ENCODE assay signal across 1 cellular context in the genomic region with DNA sequence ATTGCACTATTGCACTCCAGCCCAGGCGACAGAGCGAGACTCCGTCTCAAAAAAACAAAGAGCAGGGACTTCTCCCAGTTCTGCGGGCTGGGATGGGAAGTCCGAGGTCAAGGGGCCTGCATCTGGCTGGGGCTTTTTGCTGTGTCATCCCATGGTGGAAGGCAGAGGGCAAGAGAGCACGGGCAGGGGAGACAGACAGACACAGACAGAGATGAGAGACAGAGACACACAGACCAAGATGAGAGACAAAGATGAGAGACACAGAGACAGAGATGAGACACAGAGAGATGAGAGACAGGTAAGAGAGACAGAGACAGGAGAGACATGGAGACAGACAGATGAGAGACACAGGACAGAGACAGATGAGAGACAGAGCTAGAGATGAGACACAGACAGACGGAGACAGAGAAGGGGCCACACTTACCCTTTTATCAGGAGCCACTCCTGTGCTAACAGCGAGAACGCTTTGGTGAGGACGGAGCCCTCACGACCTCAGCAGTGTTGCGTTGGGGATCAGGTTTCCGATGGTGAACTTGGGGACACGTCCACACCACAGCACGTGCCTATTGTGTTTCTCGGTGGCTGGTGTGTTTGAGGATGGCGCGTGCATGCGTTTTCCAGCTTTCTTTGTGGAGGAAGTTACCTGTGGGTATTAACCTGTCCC.
TF ChIP-seq lines count a peak whose summit lies in the region.

No MANE protein-coding gene starts in this region.

TF ChIP-seq in K562, 482 proteins besides CTCF, POLR2A, EP300 and RAD21 (continued from another document and continues in another):
- TF ChIP-seq, protein P1, sequence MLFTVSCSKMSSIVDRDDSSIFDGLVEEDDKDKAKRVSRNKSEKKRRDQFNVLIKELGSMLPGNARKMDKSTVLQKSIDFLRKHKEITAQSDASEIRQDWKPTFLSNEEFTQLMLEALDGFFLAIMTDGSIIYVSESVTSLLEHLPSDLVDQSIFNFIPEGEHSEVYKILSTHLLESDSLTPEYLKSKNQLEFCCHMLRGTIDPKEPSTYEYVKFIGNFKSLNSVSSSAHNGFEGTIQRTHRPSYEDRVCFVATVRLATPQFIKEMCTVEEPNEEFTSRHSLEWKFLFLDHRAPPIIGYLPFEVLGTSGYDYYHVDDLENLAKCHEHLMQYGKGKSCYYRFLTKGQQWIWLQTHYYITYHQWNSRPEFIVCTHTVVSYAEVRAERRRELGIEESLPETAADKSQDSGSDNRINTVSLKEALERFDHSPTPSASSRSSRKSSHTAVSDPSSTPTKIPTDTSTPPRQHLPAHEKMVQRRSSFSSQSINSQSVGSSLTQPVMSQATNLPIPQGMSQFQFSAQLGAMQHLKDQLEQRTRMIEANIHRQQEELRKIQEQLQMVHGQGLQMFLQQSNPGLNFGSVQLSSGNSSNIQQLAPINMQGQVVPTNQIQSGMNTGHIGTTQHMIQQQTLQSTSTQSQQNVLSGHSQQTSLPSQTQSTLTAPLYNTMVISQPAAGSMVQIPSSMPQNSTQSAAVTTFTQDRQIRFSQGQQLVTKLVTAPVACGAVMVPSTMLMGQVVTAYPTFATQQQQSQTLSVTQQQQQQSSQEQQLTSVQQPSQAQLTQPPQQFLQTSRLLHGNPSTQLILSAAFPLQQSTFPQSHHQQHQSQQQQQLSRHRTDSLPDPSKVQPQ (CRISPR knock-in tag; IDR thresholded peaks at IDR 0.05; ENCODE audit: borderline replicate concordance): no peak
- TF ChIP-seq, protein P2, sequence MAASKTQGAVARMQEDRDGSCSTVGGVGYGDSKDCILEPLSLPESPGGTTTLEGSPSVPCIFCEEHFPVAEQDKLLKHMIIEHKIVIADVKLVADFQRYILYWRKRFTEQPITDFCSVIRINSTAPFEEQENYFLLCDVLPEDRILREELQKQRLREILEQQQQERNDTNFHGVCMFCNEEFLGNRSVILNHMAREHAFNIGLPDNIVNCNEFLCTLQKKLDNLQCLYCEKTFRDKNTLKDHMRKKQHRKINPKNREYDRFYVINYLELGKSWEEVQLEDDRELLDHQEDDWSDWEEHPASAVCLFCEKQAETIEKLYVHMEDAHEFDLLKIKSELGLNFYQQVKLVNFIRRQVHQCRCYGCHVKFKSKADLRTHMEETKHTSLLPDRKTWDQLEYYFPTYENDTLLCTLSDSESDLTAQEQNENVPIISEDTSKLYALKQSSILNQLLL (CRISPR knock-in tag; IDR thresholded peaks at IDR 0.05; ENCODE audit: borderline replicate concordance): no peak
- TF ChIP-seq EZH2 (IDR thresholded peaks at IDR 0.05; ENCODE audit: borderline replicate concordance, low read depth, low read length): no peak
- no peak for TF ChIP-seq CEBPG (CRISPR knock-in tag; IDR thresholded peaks at IDR 0.05)
- TF ChIP-seq CEBPG (tag; conservative IDR thresholded peaks at IDR 0.05 in 1 of 2, IDR thresholded peaks at IDR 0.05 in 1 of 2): no peak
- TF ChIP-seq NFRKB (IDR thresholded peaks at IDR 0.05; ENCODE audit: low read depth): peak; percentile 47; the same call in 1 of the 2 replicates
- TF ChIP-seq ZNF445 (CRISPR knock-in tag; IDR thresholded peaks at IDR 0.05; ENCODE audit: low read depth): no peak
- TF ChIP-seq ZNF436 (CRISPR knock-in tag; IDR thresholded peaks at IDR 0.05): no peak
- TF ChIP-seq MTA3 (IDR thresholded peaks at IDR 0.05; ENCODE audit: borderline replicate concordance): peak; percentile 50; the same call in 1 of the 2 replicates
- TF ChIP-seq ZNF780A (CRISPR knock-in tag; IDR thresholded peaks at IDR 0.05): no peak
- 0 out of 2 replicates have a peak, but pooled peaks have one; percentile 36 for TF ChIP-seq MTA2 (IDR thresholded peaks at IDR 0.05; ENCODE audit: low read depth)
- no peak for TF ChIP-seq ATF1 (CRISPR knock-in tag; IDR thresholded peaks at IDR 0.05)
- no peak for TF ChIP-seq ATF1 (tag; IDR thresholded peaks at IDR 0.05)
- TF ChIP-seq, protein P3, sequence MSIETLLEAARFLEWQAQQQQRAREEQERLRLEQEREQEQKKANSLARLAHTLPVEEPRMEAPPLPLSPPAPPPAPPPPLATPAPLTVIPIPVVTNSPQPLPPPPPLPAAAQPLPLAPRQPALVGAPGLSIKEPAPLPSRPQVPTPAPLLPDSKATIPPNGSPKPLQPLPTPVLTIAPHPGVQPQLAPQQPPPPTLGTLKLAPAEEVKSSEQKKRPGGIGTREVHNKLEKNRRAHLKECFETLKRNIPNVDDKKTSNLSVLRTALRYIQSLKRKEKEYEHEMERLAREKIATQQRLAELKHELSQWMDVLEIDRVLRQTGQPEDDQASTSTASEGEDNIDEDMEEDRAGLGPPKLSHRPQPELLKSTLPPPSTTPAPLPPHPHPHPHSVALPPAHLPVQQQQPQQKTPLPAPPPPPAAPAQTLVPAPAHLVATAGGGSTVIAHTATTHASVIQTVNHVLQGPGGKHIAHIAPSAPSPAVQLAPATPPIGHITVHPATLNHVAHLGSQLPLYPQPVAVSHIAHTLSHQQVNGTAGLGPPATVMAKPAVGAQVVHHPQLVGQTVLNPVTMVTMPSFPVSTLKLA (conservative IDR thresholded peaks at IDR 0.05): peak; percentile 14 to 66; a peak in 2 of 4 replicates
- TF ChIP-seq NCOA4 (IDR thresholded peaks at IDR 0.05; ENCODE audit: partially characterized antibody): peak; percentile 86
- TF ChIP-seq ZNF589 (CRISPR knock-in tag; IDR thresholded peaks at IDR 0.05; ENCODE audit: low read depth): 0 out of 2 replicates have a peak, but pooled peaks have one; percentile 26
- no peak for TF ChIP-seq ASH1L (IDR thresholded peaks at IDR 0.05; ENCODE audit: borderline replicate concordance, low read depth, partially characterized antibody)
- TF ChIP-seq PHB (CRISPR knock-in tag; IDR thresholded peaks at IDR 0.05): no peak
- peak; percentile 91 for TF ChIP-seq MAFF (IDR thresholded peaks at IDR 0.05; ENCODE audit: low read length)
- TF ChIP-seq HDAC6 (IDR thresholded peaks at IDR 0.05; ENCODE audit: low read depth, low read length): no peak
- TF ChIP-seq NELFE (IDR thresholded peaks at IDR 0.05; ENCODE audit: insufficient read depth, insufficient read length): no peak
- no peak for TF ChIP-seq RBM14 (IDR thresholded peaks at IDR 0.05; ENCODE audit: borderline replicate concordance, insufficient read depth, low read depth, low read length)
- TF ChIP-seq TSC22D4 (tag; IDR thresholded peaks at IDR 0.05): no peak
- TF ChIP-seq RHOXF2B (CRISPR knock-in tag; conservative IDR thresholded peaks at IDR 0.05): no peak
- no peak for TF ChIP-seq ZNF695 (CRISPR knock-in tag; IDR thresholded peaks at IDR 0.05)
- TF ChIP-seq POLR2B (IDR thresholded peaks at IDR 0.05; ENCODE audit: low read depth, partially characterized antibody): peak; percentile 72
- TF ChIP-seq ARID1B (IDR thresholded peaks at IDR 0.05): peak; percentile 81
- no peak for TF ChIP-seq POLR2G (IDR thresholded peaks at IDR 0.05; ENCODE audit: low read depth, low read length)
- no peak for TF ChIP-seq PYGO2 (tag; IDR thresholded peaks at IDR 0.05)
- TF ChIP-seq ZNF668 (CRISPR knock-in tag; IDR thresholded peaks at IDR 0.05): no peak
- TF ChIP-seq NR2C2 (CRISPR knock-in tag; IDR thresholded peaks at IDR 0.05): peak; percentile 70; the same call in 1 of the 2 replicates
- TF ChIP-seq NR2C2 (tag; IDR thresholded peaks at IDR 0.05): peak; percentile 70
- TF ChIP-seq ZHX1 (conservative IDR thresholded peaks at IDR 0.05; ENCODE audit: low read length): no peak
- TF ChIP-seq SIX5 (IDR thresholded peaks at IDR 0.05; ENCODE audit: borderline replicate concordance in 1 of 2, insufficient read depth in 1 of 2, low read depth in 1 of 2, low read length in 2 of 2): no peak
- TF ChIP-seq, protein P4, sequence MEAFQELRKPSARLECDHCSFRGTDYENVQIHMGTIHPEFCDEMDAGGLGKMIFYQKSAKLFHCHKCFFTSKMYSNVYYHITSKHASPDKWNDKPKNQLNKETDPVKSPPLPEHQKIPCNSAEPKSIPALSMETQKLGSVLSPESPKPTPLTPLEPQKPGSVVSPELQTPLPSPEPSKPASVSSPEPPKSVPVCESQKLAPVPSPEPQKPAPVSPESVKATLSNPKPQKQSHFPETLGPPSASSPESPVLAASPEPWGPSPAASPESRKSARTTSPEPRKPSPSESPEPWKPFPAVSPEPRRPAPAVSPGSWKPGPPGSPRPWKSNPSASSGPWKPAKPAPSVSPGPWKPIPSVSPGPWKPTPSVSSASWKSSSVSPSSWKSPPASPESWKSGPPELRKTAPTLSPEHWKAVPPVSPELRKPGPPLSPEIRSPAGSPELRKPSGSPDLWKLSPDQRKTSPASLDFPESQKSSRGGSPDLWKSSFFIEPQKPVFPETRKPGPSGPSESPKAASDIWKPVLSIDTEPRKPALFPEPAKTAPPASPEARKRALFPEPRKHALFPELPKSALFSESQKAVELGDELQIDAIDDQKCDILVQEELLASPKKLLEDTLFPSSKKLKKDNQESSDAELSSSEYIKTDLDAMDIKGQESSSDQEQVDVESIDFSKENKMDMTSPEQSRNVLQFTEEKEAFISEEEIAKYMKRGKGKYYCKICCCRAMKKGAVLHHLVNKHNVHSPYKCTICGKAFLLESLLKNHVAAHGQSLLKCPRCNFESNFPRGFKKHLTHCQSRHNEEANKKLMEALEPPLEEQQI (IDR thresholded peaks at IDR 0.05): no peak
- no peak for TF ChIP-seq SRSF7 (optimal IDR thresholded peaks at IDR 0.05; ENCODE audit: low read depth, low read length)
- no peak for TF ChIP-seq ZNF124 (CRISPR knock-in tag; IDR thresholded peaks at IDR 0.05)
- TF ChIP-seq RBM34 (IDR thresholded peaks at IDR 0.05; ENCODE audit: borderline replicate concordance, insufficient read depth, low read length): no peak
- TF ChIP-seq GABPB1 (CRISPR knock-in tag; IDR thresholded peaks at IDR 0.05): peak; percentile 17; the same call in 1 of the 2 replicates
- no peak for TF ChIP-seq ZNF561 (CRISPR knock-in tag; conservative IDR thresholded peaks at IDR 0.05)
- TF ChIP-seq ZBTB1 (CRISPR knock-in tag; IDR thresholded peaks at IDR 0.05; ENCODE audit: borderline replicate concordance, low read depth): 0 out of 2 replicates have a peak, but pooled peaks have one; percentile 12
- no peak for TF ChIP-seq HNRNPK (IDR thresholded peaks at IDR 0.05; ENCODE audit: low read depth, low read length, poor library complexity, severe bottlenecking)
- TF ChIP-seq GATA2 (CRISPR knock-in tag; IDR thresholded peaks at IDR 0.05): no peak
- TF ChIP-seq SAFB2 (IDR thresholded peaks at IDR 0.05; ENCODE audit: borderline replicate concordance, low read depth, low read length, severe bottlenecking): no peak
- no peak for TF ChIP-seq MCM3 (IDR thresholded peaks at IDR 0.05)
- TF ChIP-seq CHD4 (IDR thresholded peaks at IDR 0.05; ENCODE audit: insufficient read depth, insufficient replicate concordance, low read depth, low read length, poor library complexity, severe bottlenecking): no peak
- TF ChIP-seq, protein P5, sequence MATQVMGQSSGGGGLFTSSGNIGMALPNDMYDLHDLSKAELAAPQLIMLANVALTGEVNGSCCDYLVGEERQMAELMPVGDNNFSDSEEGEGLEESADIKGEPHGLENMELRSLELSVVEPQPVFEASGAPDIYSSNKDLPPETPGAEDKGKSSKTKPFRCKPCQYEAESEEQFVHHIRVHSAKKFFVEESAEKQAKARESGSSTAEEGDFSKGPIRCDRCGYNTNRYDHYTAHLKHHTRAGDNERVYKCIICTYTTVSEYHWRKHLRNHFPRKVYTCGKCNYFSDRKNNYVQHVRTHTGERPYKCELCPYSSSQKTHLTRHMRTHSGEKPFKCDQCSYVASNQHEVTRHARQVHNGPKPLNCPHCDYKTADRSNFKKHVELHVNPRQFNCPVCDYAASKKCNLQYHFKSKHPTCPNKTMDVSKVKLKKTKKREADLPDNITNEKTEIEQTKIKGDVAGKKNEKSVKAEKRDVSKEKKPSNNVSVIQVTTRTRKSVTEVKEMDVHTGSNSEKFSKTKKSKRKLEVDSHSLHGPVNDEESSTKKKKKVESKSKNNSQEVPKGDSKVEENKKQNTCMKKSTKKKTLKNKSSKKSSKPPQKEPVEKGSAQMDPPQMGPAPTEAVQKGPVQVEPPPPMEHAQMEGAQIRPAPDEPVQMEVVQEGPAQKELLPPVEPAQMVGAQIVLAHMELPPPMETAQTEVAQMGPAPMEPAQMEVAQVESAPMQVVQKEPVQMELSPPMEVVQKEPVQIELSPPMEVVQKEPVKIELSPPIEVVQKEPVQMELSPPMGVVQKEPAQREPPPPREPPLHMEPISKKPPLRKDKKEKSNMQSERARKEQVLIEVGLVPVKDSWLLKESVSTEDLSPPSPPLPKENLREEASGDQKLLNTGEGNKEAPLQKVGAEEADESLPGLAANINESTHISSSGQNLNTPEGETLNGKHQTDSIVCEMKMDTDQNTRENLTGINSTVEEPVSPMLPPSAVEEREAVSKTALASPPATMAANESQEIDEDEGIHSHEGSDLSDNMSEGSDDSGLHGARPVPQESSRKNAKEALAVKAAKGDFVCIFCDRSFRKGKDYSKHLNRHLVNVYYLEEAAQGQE (CRISPR knock-in tag; IDR thresholded peaks at IDR 0.05; ENCODE audit: low read depth): no peak
- TF ChIP-seq ARID2 (IDR thresholded peaks at IDR 0.05): peak; percentile 28; the same call in 1 of the 2 replicates
- no peak for TF ChIP-seq SNRNP70 (optimal IDR thresholded peaks at IDR 0.05; ENCODE audit: low read depth, low read length)
- TF ChIP-seq ESRRA (IDR thresholded peaks at IDR 0.05; ENCODE audit: borderline replicate concordance, low read depth): peak; percentile 27; the same call in 1 of the 2 replicates
- TF ChIP-seq KDM4B (IDR thresholded peaks at IDR 0.05; ENCODE audit: borderline replicate concordance in 2 of 2, low read depth in 1 of 2): no peak
- TF ChIP-seq HSF4 (CRISPR knock-in tag; IDR thresholded peaks at IDR 0.05; ENCODE audit: borderline replicate concordance): no peak
- peak; percentile 58 to 78 for TF ChIP-seq KDM1A (IDR thresholded peaks at IDR 0.05)
- TF ChIP-seq CC2D1A (IDR thresholded peaks at IDR 0.05): 0 out of 2 replicates have a peak, but pooled peaks have one; percentile 51
- no peak for TF ChIP-seq HMG20A (CRISPR knock-in tag; conservative IDR thresholded peaks at IDR 0.05)
- no peak for TF ChIP-seq ZBED1 (IDR thresholded peaks at IDR 0.05)
- no peak for TF ChIP-seq ZNF384 (IDR thresholded peaks at IDR 0.05; ENCODE audit: low read depth, low read length)
- no peak for TF ChIP-seq PTBP1 (IDR thresholded peaks at IDR 0.05; ENCODE audit: low read depth, low read length)
- TF ChIP-seq COPS2 (conservative IDR thresholded peaks at IDR 0.05): no peak
- no peak for TF ChIP-seq ZNF324 (CRISPR knock-in tag; IDR thresholded peaks at IDR 0.05)
